ENCODE assay signal across 24 cellular contexts in the genomic region with DNA sequence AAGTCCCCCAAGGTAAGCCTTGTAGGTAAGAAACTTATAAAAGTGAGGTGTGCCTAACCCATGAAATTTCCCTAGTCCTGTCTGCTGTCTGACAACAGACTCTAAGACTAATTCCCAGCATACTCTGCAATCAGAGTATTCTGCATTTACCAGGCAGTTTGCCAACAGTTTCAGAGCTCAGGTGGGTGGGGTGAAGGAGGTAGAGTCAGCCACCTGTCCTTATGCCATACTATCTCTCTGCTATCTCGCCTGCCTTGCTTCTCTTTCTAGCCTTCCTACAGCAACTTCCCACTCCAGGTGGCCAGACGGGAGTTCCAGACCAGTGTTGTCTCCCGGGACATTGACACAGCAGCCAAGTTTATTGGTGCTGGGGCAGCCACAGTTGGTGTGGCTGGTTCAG. TPM values are rescaled to one million over a fixed set of nuclear protein-coding genes. Genes with fewer than 3 reads are reported as not detected.
DNase-seq lines count a peak whose midpoint lies in the region; ATAC-seq and TF ChIP-seq lines count a peak whose summit lies in the region.
"Had no signal": no experiment of that assay in that cellular context is flagged by ENCODE, and none has a peak within 500 bp of the region (broad histone marks: within the 10 kb centered on the region; RNA-seq: fewer than 3 reads in every experiment).

No MANE protein-coding gene starts in this region.

- WGBS in IMR-90 (ENCODE audit: extremely low coverage in 2 of 2, insufficient read length in 1 of 2), 2 experiments: no CpG with 5 or more reads among the region's 3 CpGs

- peak overlapping the region in 3 of 11 experiments; percentile 87 to 90 (median 88); a peak in 1 of 22 replicates for H3K9ac ChIP-seq in BLaER1 treated with 17β-estradiol and CSF1 and Interleukin-3, amounts not matched to agents 10 nM and 100 nM
- no peak overlapping the region for H3K9ac ChIP-seq in IMR-90 (ENCODE audit: low read depth, low read length)
- H3K9ac ChIP-seq: BLaER1 had no signal

- peaks cover 17 to 42% (median 29%) of the 10 kb centered on the region in 7 donors for H3K4me1 Mint-ChIP-seq in naive thymus-derived CD4-positive, alpha-beta T cell

- no peak for TF ChIP-seq RAD21 in IMR-90 (IDR thresholded peaks at IDR 0.05; ENCODE audit: low read length)

- in situ Hi-C loops in IMR-90 (cut with MboI; ENCODE audit: low sequenced_read_pairs): no loop called here

- ATAC-seq in IMR-90 (ENCODE audit: low read depth) (no peak), mucosa of descending colon (peak; percentile 2), HG03442 (IDR thresholded peaks at IDR 0.05; ENCODE audit: unreplicated experiment) (no peak)
- ATAC-seq in naive thymus-derived CD4-positive, alpha-beta T cell: no peak
- ATAC-seq: activated CD4-positive, alpha-beta T cell treated with anti-CD3 and anti-CD28 coated beads for 36 hours; activated T-cell treated with anti-CD3 and anti-CD28 coated beads, Interleukin-2, amount 50 U/mL, for 4 hours had no signal

- no peak for DNase-seq in IMR-90
- peak; percentile 77 for DNase-seq in RPMI8226
- DNase-seq in mucosa of descending colon: peak in 1 of 3 donors; percentile 59
- DNase-seq in NCI-H510A (lab: John Stamatoyannopoulos, UW): no peak
- no peak for DNase-seq in naive thymus-derived CD4-positive, alpha-beta T cell
- DNase-seq: activated CD4-positive, alpha-beta T cell treated with anti-CD3 and anti-CD28 coated beads for 36 hours; activated naive CD4-positive, alpha-beta T cell; activated T-cell treated with anti-CD3 and anti-CD28 coated beads, Interleukin-2, amount 50 U/mL, for 4 hours; amniotic stem cell; effector CD8-positive, alpha-beta T cell; H7; left ventricle myocardium inferior; naive B cell; NCI-H146; occipital lobe; PC-9; SHP77; stimulated activated CD4-positive, alpha-beta T cell treated with anti-CD3 and anti-CD28 coated beads, Interleukin-2, amount 100 ng/mL, for 24 hours; trophoblast cell had no signal

- no peak overlapping the region for H2AK5ac ChIP-seq in IMR-90 (ENCODE audit: low read depth, low read length)

- intact Hi-C loops in IMR-90 (cut with micrococcal nuclease): no loop called here
- intact Hi-C loops in mucosa of descending colon (cut with DNase I, micrococcal nuclease): no loop called here
- intact Hi-C loops in naive thymus-derived CD4-positive, alpha-beta T cell (cut with micrococcal nuclease): loop anchor here (5.0 to 10.0 kb wide), 6 partner anchors 102 to 998 kb away; partner anchors contain the start of genes CBX1 (in 1 of the 2), HOXB2 (in 1 of the 2), IGF2BP1 (in 1 of the 2) and KAT7 (in 1 of the 2)

- H3K27me3 ChIP-seq in BLaER1 treated with 17β-estradiol and CSF1 and Interleukin-3, amounts not matched to agents 10 nM and 100 nM: no peaks in the 10 kb centered on the region
- H3K27me3 ChIP-seq in IMR-90 (ENCODE audit: control insufficient read depth, insufficient read depth, low read length): no peaks in the 10 kb centered on the region
- no peaks in the 10 kb centered on the region for H3K27me3 ChIP-seq in naive thymus-derived CD4-positive, alpha-beta T cell (ENCODE audit: control insufficient read depth in 2 of 2, insufficient read depth in 2 of 2, low read length in 2 of 2)
- H3K27me3 ChIP-seq: BLaER1, breast epithelium had no signal

- H4K91ac ChIP-seq in IMR-90 (ENCODE audit: insufficient read depth, low read depth, low read length): no peak overlapping the region

- peaks cover 0 to 25% (median 12%) of the 10 kb centered on the region in 5 donors for H3K36me3 Mint-ChIP-seq in naive thymus-derived CD4-positive, alpha-beta T cell

- H3K4me2 ChIP-seq in BLaER1 treated with 17β-estradiol and CSF1 and Interleukin-3, amounts not matched to agents 10 nM and 100 nM: peak overlapping the region in 9 of 11 experiments; percentile 76 to 98 (median 91); a peak in 12 of 22 replicates
- no peak overlapping the region for H3K4me2 ChIP-seq in IMR-90 (ENCODE audit: low read depth, low read length)

- H3K9me3 ChIP-seq in BLaER1 treated with 17β-estradiol and CSF1 and Interleukin-3, amounts not matched to agents 10 nM and 100 nM (replicated peaks in 1 of 11): no peaks in the 10 kb centered on the region
- H3K9me3 ChIP-seq in IMR-90 (ENCODE audit: control insufficient read depth, insufficient read depth, low read length) (no peaks in the 10 kb centered on the region), mucosa of descending colon (no peaks in the 10 kb centered on the region)
- no peaks in the 10 kb centered on the region for H3K9me3 ChIP-seq in naive thymus-derived CD4-positive, alpha-beta T cell (ENCODE audit: control insufficient read depth in 2 of 3, low read length in 3 of 3)
- H3K9me3 ChIP-seq: BLaER1, breast epithelium, left ventricle myocardium inferior had no signal

- no peak overlapping the region for H2BK5ac ChIP-seq in IMR-90 (ENCODE audit: low read depth, low read length, poor library complexity, severe bottlenecking)

- no peak overlapping the region for H4K8ac ChIP-seq in IMR-90 (ENCODE audit: low read depth in 2 of 2, low read length in 2 of 2)

- BruUV-seq in IMR-90 (replicated peaks; lab: Mats Ljungman, UMichigan): TSS peak; percentile 48

- H3K4ac ChIP-seq in IMR-90 (ENCODE audit: low read depth, low read length): no peak overlapping the region

- H4K5ac ChIP-seq in IMR-90 (ENCODE audit: low read depth, low read length): no peak overlapping the region

- TF ChIP-seq CTCF in IMR-90 (conservative IDR thresholded peaks at IDR 0.05; ENCODE audit: low read depth, low read length) (no peak), mucosa of descending colon (IDR thresholded peaks at IDR 0.05) (no peak)

- H3K23ac ChIP-seq in IMR-90 (ENCODE audit: low read depth, low read length): no peak overlapping the region

- H2BK20ac ChIP-seq in IMR-90 (ENCODE audit: low read depth, low read length): no peak overlapping the region

- H4K20me1 ChIP-seq in BLaER1 treated with 17β-estradiol and CSF1 and Interleukin-3, amounts not matched to agents 10 nM and 100 nM: no peaks in the 10 kb centered on the region
- H4K20me1 ChIP-seq in IMR-90 (ENCODE audit: insufficient read depth, low read length): no peaks in the 10 kb centered on the region
- H4K20me1 ChIP-seq: BLaER1 had no signal

- H2AK9ac ChIP-seq in IMR-90 (replicated peaks; ENCODE audit: low read depth, low read length, poor library complexity): no peak overlapping the region

- no peak overlapping the region for H3K4me3 Mint-ChIP-seq in naive thymus-derived CD4-positive, alpha-beta T cell

- peaks cover 0 to 2% (median 0%) of the 10 kb centered on the region in 11 donors for H3K9me3 Mint-ChIP-seq in naive thymus-derived CD4-positive, alpha-beta T cell
- H3K9me3 Mint-ChIP-seq: activated T-cell treated with anti-CD3 and anti-CD28 coated beads, Interleukin-2, amount 50 U/mL, for 4 hours; naive B cell had no signal

- H2BK15ac ChIP-seq in IMR-90 (ENCODE audit: low read depth, low read length): no peak overlapping the region

- peaks cover 28 to 47% (median 37%) of the 10 kb centered on the region in 10 experiments for H3K4me1 ChIP-seq in BLaER1 treated with 17β-estradiol and CSF1 and Interleukin-3, amounts not matched to agents 10 nM and 100 nM
- peaks cover 3% of the 10 kb centered on the region; the same call in 1 of the 2 replicates for H3K4me1 ChIP-seq in IMR-90 (ENCODE audit: control insufficient read depth, insufficient read depth, low read length)
- peaks cover 14% of the 10 kb centered on the region for H3K4me1 ChIP-seq in mucosa of descending colon (ENCODE audit: low read depth)
- peaks cover 5 to 16% of the 10 kb centered on the region in 2 donors for H3K4me1 ChIP-seq in naive thymus-derived CD4-positive, alpha-beta T cell (ENCODE audit: control insufficient read depth in 2 of 2, insufficient read depth in 2 of 2, low read length in 2 of 2)

- peak overlapping the region in 1 of 10 experiments; percentile 85; a peak in 1 of 20 replicates for H3K4me3 ChIP-seq in BLaER1 treated with 17β-estradiol and CSF1 and Interleukin-3, amounts not matched to agents 10 nM and 100 nM
- H3K4me3 ChIP-seq in IMR-90 (ENCODE audit: insufficient read depth, low read depth, low read length): no peak overlapping the region
- no peak overlapping the region for H3K4me3 ChIP-seq in mucosa of descending colon
- no peak overlapping the region for H3K4me3 ChIP-seq in naive thymus-derived CD4-positive, alpha-beta T cell (ENCODE audit: low read length)
- H3K4me3 ChIP-seq: BLaER1, breast epithelium, skin epidermis had no signal

- H3K79me1 ChIP-seq in IMR-90 (ENCODE audit: low read depth in 1 of 2, low read length in 2 of 2): peaks cover 18 to 26% of the 10 kb centered on the region in 2 experiments; a peak in 3 of 4 replicates

- peaks cover 28 to 52% (median 45%) of the 10 kb centered on the region in 11 experiments for H3K36me3 ChIP-seq in BLaER1 treated with 17β-estradiol and CSF1 and Interleukin-3, amounts not matched to agents 10 nM and 100 nM
- H3K36me3 ChIP-seq in IMR-90 (ENCODE audit: control insufficient read depth, insufficient read depth, low read length) (peaks cover 16% of the 10 kb centered on the region), mucosa of descending colon (ENCODE audit: low read depth) (peaks cover 5% of the 10 kb centered on the region)
- peaks cover 0 to 29% (median 0%) of the 10 kb centered on the region in 3 experiments for H3K36me3 ChIP-seq in naive thymus-derived CD4-positive, alpha-beta T cell (ENCODE audit: control insufficient read depth in 2 of 3, insufficient read depth in 3 of 3, low read length in 3 of 3)

- peak overlapping the region in 4 of 11 experiments; percentile 88 to 93 (median 90); a peak in 5 of 22 replicates for H3K27ac ChIP-seq in BLaER1 treated with 17β-estradiol and CSF1 and Interleukin-3, amounts not matched to agents 10 nM and 100 nM
- no peak overlapping the region for H3K27ac ChIP-seq in IMR-90 (ENCODE audit: insufficient read depth, low read length)
- no peak overlapping the region for H3K27ac ChIP-seq in naive thymus-derived CD4-positive, alpha-beta T cell (ENCODE audit: low read depth, low read length)
- H3K27ac ChIP-seq: BLaER1, breast epithelium, PC-9, skin epidermis had no signal

- H3K56ac ChIP-seq in IMR-90 (ENCODE audit: extremely low read depth, insufficient read depth, low read length): no peak overlapping the region

- peak overlapping the region in 3 of 9 donors; percentile 20 to 31 (median 22) for H3K27ac Mint-ChIP-seq in naive thymus-derived CD4-positive, alpha-beta T cell

- no peak overlapping the region for H2AFZ ChIP-seq in IMR-90 (replicated peaks; ENCODE audit: low read length, poor library complexity)
- H2AFZ ChIP-seq: PC-9 had no signal

- peaks cover 4% of the 10 kb centered on the region; the same call in 1 of the 2 replicates for H3K9me1 ChIP-seq in IMR-90 (ENCODE audit: insufficient read depth, low read length)

- CTCF ChIA-PET in IMR-90 (lab: Yijun Ruan, JAX): no interaction called here
- CTCF ChIA-PET in naive thymus-derived CD4-positive, alpha-beta T cell (lab: Charles Lee): interaction anchor here (1.0 kb wide), 1 partner anchor 10 kb away, joined by 3 read pairs; no protein-coding TSS in a partner anchor

- TF ChIP-seq POLR2A in IMR-90 (IDR thresholded peaks at IDR 0.05; ENCODE audit: low read depth, low read length): no peak

- peaks cover 0 to 3% (median 0%) of the 10 kb centered on the region in 5 donors for H3K27me3 Mint-ChIP-seq in naive thymus-derived CD4-positive, alpha-beta T cell
- H3K27me3 Mint-ChIP-seq: activated CD4-positive, alpha-beta T cell treated with anti-CD3 and anti-CD28 coated beads for 36 hours; naive B cell had no signal

- H2BK120ac ChIP-seq in IMR-90 (ENCODE audit: low read depth, low read length): no peak overlapping the region

- POLR2A ChIA-PET in IMR-90 (lab: Charles Lee; ENCODE audit: unreplicated experiment): no interaction called here
- POLR2A ChIA-PET in naive thymus-derived CD4-positive, alpha-beta T cell (lab: Charles Lee): interaction anchor here (4.0 to 5.8 kb wide), 2 partner anchors 9 to 13 kb away, joined by 22 to 62 read pairs; partner anchors contain the start of gene UBE2Z

- H3K18ac ChIP-seq in IMR-90 (ENCODE audit: low read depth, low read length): no peak overlapping the region

- no peak overlapping the region for H3K14ac ChIP-seq in IMR-90 (replicated peaks; ENCODE audit: low read depth, low read length)

- dilution Hi-C loops in IMR-90 (cut with HindIII; ENCODE audit: low sequenced_read_pairs, unreplicated experiment): no loop called here

RNA-seq across cellular contexts. Expression of gene ATP5MC1, which starts 2.3 kb away (rescaled TPM):
- 133 and 135 TPM in 2 replicates for total RNA-seq in IMR-90 (2012; rRNA removed)
- 366 and 371 TPM in 2 replicates for polyA plus RNA-seq in IMR-90 (2012; rRNA removed)
- polyA plus RNA-seq in IMR-90 (2012; cell fraction: cytosol; rRNA removed): 488 and 497 TPM in 2 replicates
- polyA plus RNA-seq in IMR-90 (2012; cell fraction: nucleus; rRNA removed; ENCODE audit: low replicate concordance): 139 and 201 TPM in 2 replicates
- total RNA-seq in mucosa of descending colon: 100 to 1,000 TPM; 115 to 223 (median 198) TPM
- total RNA-seq in naive thymus-derived CD4-positive, alpha-beta T cell: 100 to 1,000 TPM in 1 of 5 experiments, 10 to 100 TPM in 4; 28.0 to 102 (median 37.0) TPM
- 100 to 1,000 TPM; 155 to 179 TPM for polyA plus RNA-seq in naive thymus-derived CD4-positive, alpha-beta T cell

RNA-seq across cellular contexts. Expression of gene UBE2Z, which starts 13.3 kb away (rescaled TPM):
- total RNA-seq in IMR-90 (2012; rRNA removed) (68.5 and 76.1 TPM in 2 replicates), mucosa of descending colon (10 to 100 TPM; 67.6 to 70.5 (median 68.1) TPM)
- 119 and 126 TPM in 2 replicates for polyA plus RNA-seq in IMR-90 (2012; rRNA removed)
- 61.5 and 94.0 TPM in 2 replicates for polyA plus RNA-seq in IMR-90 (2012; cell fraction: cytosol; rRNA removed)
- 53.9 and 148 TPM in 2 replicates for polyA plus RNA-seq in IMR-90 (2012; cell fraction: nucleus; rRNA removed; ENCODE audit: low replicate concordance)
- total RNA-seq in naive thymus-derived CD4-positive, alpha-beta T cell: 10 to 100 TPM; 71.6 to 96.6 (median 91.8) TPM
- polyA plus RNA-seq in naive thymus-derived CD4-positive, alpha-beta T cell: 10 to 100 TPM; 52.1 to 55.6 TPM

RNA-seq across cellular contexts. Expression of gene SNF8, which starts 49.8 kb away (rescaled TPM):
- total RNA-seq in IMR-90 (2012; rRNA removed): 171 and 191 TPM in 2 replicates
- 178 and 181 TPM in 2 replicates for polyA plus RNA-seq in IMR-90 (2012; rRNA removed)
- 229 and 242 TPM in 2 replicates for polyA plus RNA-seq in IMR-90 (2012; cell fraction: cytosol; rRNA removed)
- 106 and 120 TPM in 2 replicates for polyA plus RNA-seq in IMR-90 (2012; cell fraction: nucleus; rRNA removed; ENCODE audit: low replicate concordance)
- 100 to 1,000 TPM in 2 of 3 donors, 10 to 100 TPM in 1; 90.3 to 112 (median 101) TPM for total RNA-seq in mucosa of descending colon
- total RNA-seq in naive thymus-derived CD4-positive, alpha-beta T cell: 100 to 1,000 TPM in 1 of 5 experiments, 10 to 100 TPM in 4; 54.8 to 122 (median 60.3) TPM
- polyA plus RNA-seq in naive thymus-derived CD4-positive, alpha-beta T cell: 10 to 100 TPM; 94.2 to 98.5 TPM

Comparison
In these comparisons a context has a peak if more than half of its experiments do, and no peak if none do; other contexts are left out.
1. intact Hi-C loops: an anchor here in naive thymus-derived CD4-positive, alpha-beta T cell (5.0 to 10.0 kb wide); none called in IMR-90 and mucosa of descending colon.